ENCODE assay signal across 8 cellular contexts in the genomic region with DNA sequence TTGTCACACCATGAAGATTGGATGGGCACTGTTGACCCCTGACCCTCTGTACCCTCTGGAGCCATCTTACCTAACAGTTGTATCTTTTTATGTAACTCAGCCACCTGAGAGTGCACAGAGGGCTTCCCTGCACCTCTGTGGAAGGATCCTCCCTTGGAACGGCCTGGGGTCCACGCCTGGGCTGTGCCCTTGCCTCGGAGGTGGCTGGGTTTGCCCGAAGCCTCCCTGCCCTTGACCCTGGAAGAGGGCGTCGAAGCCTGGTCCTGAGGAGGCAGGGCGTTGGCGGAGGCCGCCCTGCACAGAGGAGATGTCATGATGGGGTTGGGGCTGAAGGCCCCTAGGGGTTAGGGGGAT. TPM values are rescaled to one million over a fixed set of nuclear protein-coding genes. Genes with fewer than 3 reads are reported as not detected.
DNase-seq lines count a peak whose midpoint lies in the region; ATAC-seq, FAIRE-seq and TF ChIP-seq lines count a peak whose summit lies in the region.

No MANE protein-coding gene starts in this region.

- H3K14ac ChIP-seq in H1 (ENCODE audit: insufficient read length) = no peak overlapping the region

- H4K20me1 ChIP-seq in H1 (replicated peaks in 1 of 2; ENCODE audit: control insufficient read depth in 1 of 2, insufficient read depth in 2 of 2, low read length in 2 of 2) = peaks cover 0 to 5% of the 10 kb centered on the region in 2 experiments

- no peak overlapping the region for H2AK5ac ChIP-seq in H1 (ENCODE audit: low read depth, low read length)

- no peaks in the 10 kb centered on the region; the same call in none of the 2 replicates for H3K79me1 ChIP-seq in H1 (ENCODE audit: low read depth, low read length)

- H3K4me3 ChIP-seq in MG63 (peak overlapping the region; percentile 93), H1 (ENCODE audit: extremely low read depth in 1 of 4, insufficient read depth in 2 of 4, low read depth in 3 of 4, low read length in 4 of 4) (peak overlapping the region; percentile 33 to 86 (median 48); a peak in 7 of 8 replicates), pancreas (peak overlapping the region in 2 of 4 donors; percentile 36 to 53)

- peaks cover 7% of the 10 kb centered on the region for H3K23me2 ChIP-seq in H1 (ENCODE audit: low read depth, low read length)

- H3K9me3 ChIP-seq in MG63 (no peaks in the 10 kb centered on the region), H1 (ENCODE audit: insufficient read depth in 2 of 2, low read depth in 1 of 2, low read length in 1 of 2) (no peaks in the 10 kb centered on the region), pancreas (no peaks in the 10 kb centered on the region)

- FAIRE-seq in H1 (lab: Jason Lieb, UNC) (no peak), pancreas (lab: Jason Lieb, UNC) (no peak)

- H2BK15ac ChIP-seq in H1 (ENCODE audit: low read length) = no peak overlapping the region; the same call in 1 of the 2 replicates

- TF ChIP-seq EP300 in H1 (IDR thresholded peaks at IDR 0.05; ENCODE audit: borderline replicate concordance in 1 of 2, low read depth in 2 of 2, low read length in 2 of 2) = no peak

- H2BK12ac ChIP-seq in H1 (ENCODE audit: low read depth, low read length) = no peak overlapping the region; the same call in 1 of the 2 replicates

- H3K36me3 ChIP-seq in MG63 (peaks cover 36% of the 10 kb centered on the region), H1 (ENCODE audit: control insufficient read depth in 2 of 4, insufficient read depth in 4 of 4, low read length in 3 of 4) (peaks cover 9 to 24% (median 15%) of the 10 kb centered on the region in 4 experiments; a peak in 7 of 8 replicates), pancreas (peaks cover 6 to 8% (median 8%) of the 10 kb centered on the region in 3 donors)

- H3K27me3 ChIP-seq in MG63 (no peaks in the 10 kb centered on the region), H1 (replicated peaks in 1 of 4; ENCODE audit: control insufficient read depth in 3 of 4, extremely low read depth in 1 of 4, insufficient read depth in 3 of 4, low read length in 3 of 4) (no peaks in the 10 kb centered on the region), pancreas (no peaks in the 10 kb centered on the region)

- peak overlapping the region; percentile 57 to 91 for H3K4me2 ChIP-seq in H1 (ENCODE audit: insufficient read depth in 1 of 2, low read depth in 2 of 2, low read length in 2 of 2)

- peak overlapping the region in 3 of 4 experiments; percentile 8 to 28 (median 26); a peak in 2 of 7 replicates for H3K9ac ChIP-seq in H1 (replicated peaks in 1 of 4; ENCODE audit: extremely low read depth in 1 of 4, low read depth in 3 of 4, low read length in 3 of 4)

- no peak overlapping the region for H3K4ac ChIP-seq in H1 (replicated peaks; ENCODE audit: insufficient read length, low read depth, low read length)

- peak overlapping the region; percentile 91 for H2AFZ ChIP-seq in H1 (ENCODE audit: low read length)

- H3K4me1 ChIP-seq in H1 (replicated peaks in 1 of 4; ENCODE audit: control insufficient read depth in 3 of 4, insufficient read depth in 4 of 4, low read length in 3 of 4) (peaks cover 0 to 13% (median 7%) of the 10 kb centered on the region in 4 experiments; a peak in 5 of 7 replicates), pancreas (peaks cover 0 to 13% (median 9%) of the 10 kb centered on the region in 3 donors)

- CTCF ChIA-PET in H1 (lab: Charles Lee; ENCODE audit: partially characterized antibody) = interaction anchor here (1.0 to 13.0 kb wide), 16 partner anchors 8 to 113 kb away, joined by 3 to 192 read pairs (median 4); a partner anchor contains a TSS

- no peak overlapping the region for H4K5ac ChIP-seq in H1 (ENCODE audit: insufficient read length, low read depth, low read length)

- WGBS in H1 (ENCODE audit: extremely low coverage in 1 of 2, insufficient coverage in 1 of 2, insufficient read length in 1 of 2, insufficient replicate concordance in 2 of 2, low coverage in 1 of 2, low lambda C conversion rate in 2 of 2, missing lambda C conversion rate in 1 of 2), 2 experiments = 21% methylated on average over 9 of the region's 9 CpGs; no CpG with 5 or more reads in 1 of the 2 experiments
- WGBS in pancreas, 2 donors = 3 to 4% methylated on average over 9 of the region's 9 CpGs

- H3K27ac ChIP-seq in H1 (ENCODE audit: low read depth, low read length) = no peak overlapping the region
- H3K27ac ChIP-seq in pancreas = peak overlapping the region; percentile 17 to 70 (median 48)

- intact Hi-C loops in pancreas (cut with DNase I) = no loop called here

- peak overlapping the region; percentile 66; the same call in 1 of the 2 replicates for H4K8ac ChIP-seq in H1 (ENCODE audit: extremely low read depth, insufficient read depth, low read length)

- no peak overlapping the region for H3K56ac ChIP-seq in H1 (replicated peaks; ENCODE audit: insufficient read length, low read depth, low read length)

- H2BK5ac ChIP-seq in H1 (ENCODE audit: low read depth, low read length) = peak overlapping the region; percentile 36

- H4K91ac ChIP-seq in H1 (replicated peaks; ENCODE audit: insufficient read length, low read length) = no peak overlapping the region

- TF ChIP-seq CTCF in H1 (IDR thresholded peaks at IDR 0.05; ENCODE audit: control extremely low read depth in 1 of 3, insufficient read depth in 1 of 3, low read depth in 1 of 3, low read length in 3 of 3) = no peak
- TF ChIP-seq CTCF in pancreas (IDR thresholded peaks at IDR 0.05) = no peak

- DNase-seq in activated gamma-delta T cell treated with Interleukin-2 at 50 U/mL for 16 hours (peak; percentile 18), activated gamma-delta T cell (lab: John Stamatoyannopoulos, UW) (no peak), MG63 (no peak), H1 (ENCODE audit: low read depth in 1 of 2, low spot score in 2 of 2) (no peak), pancreas (no peak), kidney tubule cell (ENCODE audit: low spot score) (no peak)
- no peak for DNase-seq in effector CD8-positive, alpha-beta T cell (lab: John Stamatoyannopoulos, UW)

- TF ChIP-seq POLR2A in H1 (IDR thresholded peaks at IDR 0.05; ENCODE audit: control extremely low read depth in 1 of 2, low read depth in 2 of 2, low read length in 2 of 2) = no peak

- no peak overlapping the region for H3K18ac ChIP-seq in H1 (ENCODE audit: extremely low read depth, low read length)

- no peak overlapping the region for H2BK20ac ChIP-seq in H1 (ENCODE audit: low read length)

- H2BK120ac ChIP-seq in H1 (replicated peaks; ENCODE audit: low read depth, low read length) = no peak overlapping the region

- ATAC-seq in pancreas = peak; percentile 6 to 14 (median 10)
- ATAC-seq in GM18519 (IDR thresholded peaks at IDR 0.05; ENCODE audit: low FRiP score, unreplicated experiment) = no peak

- H3K23ac ChIP-seq in H1 (ENCODE audit: insufficient read length) = no peak overlapping the region

- POLR2A ChIA-PET in H1 (lab: Charles Lee; ENCODE audit: partially characterized antibody) = interaction anchor here (1.0 to 2.8 kb wide), 9 partner anchors 8 to 60 kb away, joined by 3 to 15 read pairs (median 9); a partner anchor contains a TSS

- TF ChIP-seq RAD21 in H1 (IDR thresholded peaks at IDR 0.05 in 1 of 2, conservative IDR thresholded peaks at IDR 0.05 in 1 of 2; ENCODE audit: low read depth in 2 of 2, low read length in 2 of 2) = no peak; a peak in 1 of 4 replicates

- peaks cover 0 to 16% of the 10 kb centered on the region in 2 experiments; a peak in 2 of 4 replicates for H3K79me2 ChIP-seq in H1 (ENCODE audit: control insufficient read depth in 1 of 2, insufficient read depth in 2 of 2, low read length in 2 of 2)

RNA-seq across cellular contexts. Expression of a gene that starts 0.2 kb away (rescaled TPM):
- 0.22 and 2.0 TPM in 2 replicates for total RNA-seq in MG63 (2014; rRNA removed; shearing (Covaris generic); ENCODE audit: low replicate concordance)
- total RNA-seq in H1 (2021; fragmentation: NEBNext Ultra II Directional; extraction: Animal tissue kit (Norgen Biotek cat#: 25700)) = 1.6 and 2.2 TPM in 2 replicates
- polyA plus RNA-seq in H1 (2011; rRNA removed) = 2.1 and 4.4 TPM in 2 replicates
- 3.0 TPM for polyA plus RNA-seq in H1 (2011; cell fraction: cytosol; rRNA removed)
- 2.9 TPM for polyA plus RNA-seq in H1 (2011; cell fraction: nucleus; rRNA removed)
- polyA plus RNA-seq in H1 (2012, experiment 1 of 2) = 2.2 to 3.8 TPM (median 3.1 TPM) in 4 replicates
- polyA plus RNA-seq in H1 (2012, experiment 2 of 2) = 2.0 TPM
- 4.0 TPM for polyA plus RNA-seq in H1 (2013, experiment 1 of 2)
- polyA plus RNA-seq in H1 (2013, experiment 2 of 2) = 4.2 TPM
- polyA minus RNA-seq in H1 (2011; rRNA and poly(A)+ RNA removed) = 0.24 and 0.25 TPM in 2 replicates
- polyA minus RNA-seq in H1 (2011; cell fraction: cytosol; rRNA and poly(A)+ RNA removed) = 0.95 TPM
- polyA minus RNA-seq in H1 (2011; cell fraction: nucleus; rRNA and poly(A)+ RNA removed) = 0.30 TPM
- under 1 TPM; 0.13 to 0.44 (median 0.26) TPM for total RNA-seq in pancreas
- polyA plus RNA-seq in pancreas = 1 to 10 TPM in 1 of 2 donors, under 1 TPM in 1; 0.84 to 1.8 TPM

RNA-seq across cellular contexts. Expression of a gene that starts 0.8 kb away (rescaled TPM):
- 93.3 and 256 TPM in 2 replicates for total RNA-seq in MG63 (2014; rRNA removed; shearing (Covaris generic); ENCODE audit: low replicate concordance)
- total RNA-seq in H1 (2021; fragmentation: NEBNext Ultra II Directional; extraction: Animal tissue kit (Norgen Biotek cat#: 25700)) = 337 and 341 TPM in 2 replicates
- 97.2 and 267 TPM in 2 replicates for polyA plus RNA-seq in H1 (2011; rRNA removed)
- polyA plus RNA-seq in H1 (2011; cell fraction: cytosol; rRNA removed) = 109 TPM
- polyA plus RNA-seq in H1 (2011; cell fraction: nucleus; rRNA removed) = 496 TPM
- 197 to 438 TPM (median 349 TPM) in 4 replicates for polyA plus RNA-seq in H1 (2012, experiment 1 of 2)
- polyA plus RNA-seq in H1 (2012, experiment 2 of 2) = 305 TPM
- 349 TPM for polyA plus RNA-seq in H1 (2013, experiment 1 of 2)
- 317 TPM for polyA plus RNA-seq in H1 (2013, experiment 2 of 2)
- polyA minus RNA-seq in H1 (2011; rRNA and poly(A)+ RNA removed) = 114 and 172 TPM in 2 replicates
- polyA minus RNA-seq in H1 (2011; cell fraction: cytosol; rRNA and poly(A)+ RNA removed) = 276 TPM
- polyA minus RNA-seq in H1 (2011; cell fraction: nucleus; rRNA and poly(A)+ RNA removed) = 164 TPM
- total RNA-seq in pancreas = 100 to 1,000 TPM; 132 to 217 (median 175) TPM
- polyA plus RNA-seq in pancreas = 100 to 1,000 TPM; 114 to 140 TPM

RNA-seq across cellular contexts. Expression of a gene that starts 15.6 kb away (rescaled TPM):
- total RNA-seq in MG63 (2014; rRNA removed; shearing (Covaris generic); ENCODE audit: low replicate concordance) = 0.10 TPM in 1 of 2 replicates, not detected in the other
- 40.9 and 47.8 TPM in 2 replicates for total RNA-seq in H1 (2021; fragmentation: NEBNext Ultra II Directional; extraction: Animal tissue kit (Norgen Biotek cat#: 25700))
- polyA plus RNA-seq in H1 (2011; rRNA removed) = 36.9 and 78.7 TPM in 2 replicates
- 38.6 TPM for polyA plus RNA-seq in H1 (2011; cell fraction: cytosol; rRNA removed)
- polyA plus RNA-seq in H1 (2011; cell fraction: nucleus; rRNA removed) = 197 TPM
- polyA plus RNA-seq in H1 (2012, experiment 1 of 2) = 64.9 to 73.8 TPM (median 68.2 TPM) in 4 replicates
- polyA plus RNA-seq in H1 (2012, experiment 2 of 2) = 31.6 TPM
- 47.6 TPM for polyA plus RNA-seq in H1 (2013, experiment 1 of 2)
- polyA plus RNA-seq in H1 (2013, experiment 2 of 2) = 46.6 TPM
- polyA minus RNA-seq in H1 (2011; rRNA and poly(A)+ RNA removed) = 11.1 and 14.8 TPM in 2 replicates
- polyA minus RNA-seq in H1 (2011; cell fraction: cytosol; rRNA and poly(A)+ RNA removed) = 29.8 TPM
- 57.1 TPM for polyA minus RNA-seq in H1 (2011; cell fraction: nucleus; rRNA and poly(A)+ RNA removed)
- total RNA-seq in pancreas = 10 to 100 TPM; 22.3 to 71.1 (median 33.7) TPM
- polyA plus RNA-seq in pancreas = 100 to 1,000 TPM; 152 to 170 TPM

RNA-seq across cellular contexts. Expression of a gene that starts 46.2 kb away (rescaled TPM):
- not detected in 2 replicates for total RNA-seq in MG63 (2014; rRNA removed; shearing (Covaris generic); ENCODE audit: low replicate concordance)
- 1.0 and 2.0 TPM in 2 replicates for total RNA-seq in H1 (2021; fragmentation: NEBNext Ultra II Directional; extraction: Animal tissue kit (Norgen Biotek cat#: 25700))
- polyA plus RNA-seq in H1 (2011; rRNA removed) = 0.80 and 1.2 TPM in 2 replicates
- 0.94 TPM for polyA plus RNA-seq in H1 (2011; cell fraction: cytosol; rRNA removed)
- polyA plus RNA-seq in H1 (2011; cell fraction: nucleus; rRNA removed) = 3.3 TPM
- 0.94 to 1.4 TPM (median 1.1 TPM) in 4 replicates for polyA plus RNA-seq in H1 (2012, experiment 1 of 2)
- polyA plus RNA-seq in H1 (2012, experiment 2 of 2) = 0.38 TPM
- 1.3 TPM for polyA plus RNA-seq in H1 (2013, experiment 1 of 2)
- polyA plus RNA-seq in H1 (2013, experiment 2 of 2) = 0.83 TPM
- polyA minus RNA-seq in H1 (2011; rRNA and poly(A)+ RNA removed) = 1.4 and 1.6 TPM in 2 replicates
- not detected for polyA minus RNA-seq in H1 (2011; cell fraction: cytosol; rRNA and poly(A)+ RNA removed)
- polyA minus RNA-seq in H1 (2011; cell fraction: nucleus; rRNA and poly(A)+ RNA removed) = 2.8 TPM
- total RNA-seq in pancreas = under 1 TPM in 1 of 6 donors, not detected in 5; 0.15 TPM
- polyA plus RNA-seq in pancreas = under 1 TPM; 0.08 to 0.16 TPM

RNA-seq across cellular contexts. Expression of a gene that starts 50.6 kb away (rescaled TPM):
- 2.6 and 2.9 TPM in 2 replicates for total RNA-seq in MG63 (2014; rRNA removed; shearing (Covaris generic); ENCODE audit: low replicate concordance)
- total RNA-seq in H1 (2021; fragmentation: NEBNext Ultra II Directional; extraction: Animal tissue kit (Norgen Biotek cat#: 25700)) = 13.1 and 13.9 TPM in 2 replicates
- polyA plus RNA-seq in H1 (2011; rRNA removed) = 23.4 and 32.3 TPM in 2 replicates
- 19.0 TPM for polyA plus RNA-seq in H1 (2011; cell fraction: cytosol; rRNA removed)
- 55.0 TPM for polyA plus RNA-seq in H1 (2011; cell fraction: nucleus; rRNA removed)
- 12.4 to 18.7 TPM (median 16.6 TPM) in 4 replicates for polyA plus RNA-seq in H1 (2012, experiment 1 of 2)
- 16.9 TPM for polyA plus RNA-seq in H1 (2012, experiment 2 of 2)
- polyA plus RNA-seq in H1 (2013, experiment 1 of 2) = 11.1 TPM
- 11.9 TPM for polyA plus RNA-seq in H1 (2013, experiment 2 of 2)
- 6.0 and 6.9 TPM in 2 replicates for polyA minus RNA-seq in H1 (2011; rRNA and poly(A)+ RNA removed)
- polyA minus RNA-seq in H1 (2011; cell fraction: cytosol; rRNA and poly(A)+ RNA removed) = 13.9 TPM
- 11.4 TPM for polyA minus RNA-seq in H1 (2011; cell fraction: nucleus; rRNA and poly(A)+ RNA removed)
- 10 to 100 TPM in 1 of 6 donors, 1 to 10 TPM in 5; 5.4 to 16.3 (median 8.0) TPM for total RNA-seq in pancreas
- polyA plus RNA-seq in pancreas = 10 to 100 TPM; 30.4 to 46.2 TPM

Comparison
In these comparisons a context has a peak if more than half of its experiments do, and no peak if none do; other contexts are left out.
1. RNA of a gene that starts 15.6 kb away (total RNA-seq): 40.9 to 47.8 TPM in H1 and 22.3 to 71.1 TPM in pancreas; 0.10 TPM in MG63; every median in the first group is over 10 times any median in the second.